Comparison of ENCODE assay signal across 9 cellular contexts in the genomic region with DNA sequence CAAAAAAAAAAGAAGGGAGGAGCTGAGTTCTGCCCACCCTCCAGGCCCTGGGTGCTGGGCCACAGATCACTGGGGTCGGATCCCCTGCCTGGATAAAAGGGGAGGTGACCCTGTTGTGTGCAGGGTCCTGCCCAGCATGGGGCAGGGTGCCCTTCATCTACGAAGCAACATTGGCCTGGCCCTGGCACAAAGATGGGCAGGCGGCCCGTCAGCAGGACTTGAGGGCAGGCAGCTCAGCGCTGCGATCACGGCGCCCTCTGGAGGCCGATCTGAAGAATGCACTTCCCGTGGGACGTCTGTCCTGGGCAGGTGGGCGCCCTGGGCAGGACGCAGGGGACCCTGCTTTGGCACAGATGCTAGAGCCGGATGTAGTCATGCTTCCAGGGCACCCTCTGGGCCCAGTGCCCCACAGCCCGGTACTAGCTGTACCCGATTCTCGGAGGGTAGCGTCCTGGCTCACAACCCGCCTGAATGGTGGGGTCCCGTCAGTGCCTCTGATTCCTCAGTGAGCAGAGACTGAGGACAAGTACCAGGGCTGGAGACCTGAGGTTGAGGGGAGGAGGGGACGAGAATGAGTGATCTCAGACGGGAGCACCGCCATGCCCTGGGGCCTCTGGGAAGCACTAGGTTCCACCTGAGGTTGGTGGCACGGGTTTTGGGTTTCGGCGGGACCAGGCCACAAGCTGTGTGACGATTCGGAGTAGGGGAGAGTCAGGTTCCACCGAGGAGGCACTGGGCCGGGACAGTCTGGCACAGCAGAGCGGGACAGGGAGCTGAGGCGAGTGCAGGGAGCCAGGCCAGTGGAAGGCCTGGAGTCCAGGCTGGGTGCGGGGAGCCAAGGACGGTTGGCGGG. TPM values are rescaled to one million over a fixed set of nuclear protein-coding genes. Genes with fewer than 3 reads are reported as not detected.
A peak's percentile ranks its signal among the peaks of the same experiment; 100 is the strongest.
DNase-seq lines count a peak whose midpoint lies in the region; ATAC-seq and TF ChIP-seq lines count a peak whose summit lies in the region.
"Had no signal": no experiment of that assay in that cellular context is flagged by ENCODE, and none has a peak within 500 bp of the region (broad histone marks: within the 10 kb centered on the region; RNA-seq: fewer than 3 reads in every experiment).

No MANE protein-coding gene starts in this region.

- peak; percentile 98 for TF ChIP-seq CTCF in CD4-positive, alpha-beta T cell (IDR thresholded peaks at IDR 0.05)
- TF ChIP-seq CTCF in dorsolateral prefrontal cortex (IDR thresholded peaks at IDR 0.05 in 54 of 56, conservative IDR thresholded peaks at IDR 0.05 in 2 of 56; ENCODE audit: low read depth in 1 of 56, partially characterized antibody in 56 of 56) (peak; percentile 84 to 100 (median 97)), lung (IDR thresholded peaks at IDR 0.05; ENCODE audit: control extremely low read depth, extremely low read depth) (peak; percentile 73)

- peak; percentile 57 to 79 (median 64) for DNase-seq in CD4-positive, alpha-beta T cell
- peak; percentile 61 for DNase-seq in NCI-H2171 treated with DMSO at 0.1 percent for 48 hours (lab: John Stamatoyannopoulos, UW)
- DNase-seq in activated CD4-positive, alpha-beta T cell treated with anti-CD3 and anti-CD28 coated beads, Interleukin-2, amount 50 U/mL, for 1 hour: peak; percentile 71
- peak; percentile 54 to 84 (median 70) for DNase-seq in dorsolateral prefrontal cortex
- DNase-seq in lung (ENCODE audit: low spot score): peak; percentile 61
- DNase-seq in stimulated activated CD8-positive, alpha-beta memory T cell treated with anti-CD3 and anti-CD28 coated beads, Interleukin-4, amount 100 ng/mL, for 48 hours: peak; percentile 82
- DNase-seq in HPDE6-E6E7 (ENCODE audit: extremely low spot score): no peak

- H3K4me3 ChIP-seq in dorsolateral prefrontal cortex: peak overlapping the region in 30 of 59 donors; percentile 3 to 50 (median 28)
- H3K4me3 ChIP-seq in lung: no peak overlapping the region

- CTCF ChIA-PET in CD4-positive, alpha-beta T cell (lab: Charles Lee): interaction anchor here (0.6 to 1.9 kb wide), 15 partner anchors 8 to 407 kb away, joined by 3 to 54 read pairs (median 4); a partner anchor contains a TSS

- H3K27me3 ChIP-seq in CD4-positive, alpha-beta T cell (ENCODE audit: control insufficient read depth, insufficient read depth, low read length): no peaks in the 10 kb centered on the region
- H3K27me3 ChIP-seq in dorsolateral prefrontal cortex (no peaks in the 10 kb centered on the region), lung (ENCODE audit: control insufficient read depth, insufficient read depth) (no peaks in the 10 kb centered on the region)

- intact Hi-C loops in CD4-positive, alpha-beta T cell (cut with DNase I, micrococcal nuclease): loop anchor here (1.0 to 2.0 kb wide), 7 partner anchors 16 to 195 kb away; no protein-coding TSS in a partner anchor
- intact Hi-C loops in dorsolateral prefrontal cortex (cut with DNase I): loop anchor here in 1 of 2 donors (5.0 kb wide), 2 partner anchors 42 to 147 kb away; no protein-coding TSS in a partner anchor

- no peaks in the 10 kb centered on the region for H3K27me3 Mint-ChIP-seq in CD4-positive, alpha-beta T cell

- no peak overlapping the region for H3K4me3 Mint-ChIP-seq in CD4-positive, alpha-beta T cell

- no peaks in the 10 kb centered on the region for H3K9me3 Mint-ChIP-seq in CD4-positive, alpha-beta T cell

- H3K4me1 Mint-ChIP-seq in CD4-positive, alpha-beta T cell (ENCODE audit: low read depth): peaks cover 29% of the 10 kb centered on the region

- WGBS in lung, 2 donors: 37 to 38% methylated on average over 35 of the region's 35 CpGs

- peaks cover 0 to 34% of the 10 kb centered on the region in 2 donors for H3K36me3 ChIP-seq in lung (ENCODE audit: control insufficient read depth in 2 of 2, insufficient read depth in 2 of 2, low read length in 2 of 2)

- H3K27ac ChIP-seq in CD4-positive, alpha-beta T cell (ENCODE audit: low read depth, low read length): no peak overlapping the region
- H3K27ac ChIP-seq in dorsolateral prefrontal cortex: peak overlapping the region in 4 of 59 donors; percentile 6 to 47 (median 19)
- no peak overlapping the region for H3K27ac ChIP-seq in lung (ENCODE audit: low read depth in 1 of 2, low read length in 1 of 2)

- peak overlapping the region; percentile 79 for H3K27ac Mint-ChIP-seq in CD4-positive, alpha-beta T cell

- H3K36me3 Mint-ChIP-seq in CD4-positive, alpha-beta T cell (ENCODE audit: low read depth): peaks cover 21% of the 10 kb centered on the region

- POLR2A ChIA-PET in CD4-positive, alpha-beta T cell (lab: Charles Lee): interaction anchor here (0.6 to 6.7 kb wide), 11 partner anchors 10 to 1460 kb away, joined by 3 to 145 read pairs (median 4); a partner anchor contains a TSS

- H3K9me3 ChIP-seq in CD4-positive, alpha-beta T cell (ENCODE audit: control insufficient read depth, low read length): no peaks in the 10 kb centered on the region
- no peaks in the 10 kb centered on the region for H3K9me3 ChIP-seq in lung (ENCODE audit: control insufficient read depth in 2 of 2, insufficient read depth in 1 of 2, low read length in 1 of 2)

- no peaks in the 10 kb centered on the region for H3K4me1 ChIP-seq in lung (ENCODE audit: control insufficient read depth in 2 of 2, insufficient read depth in 2 of 2, low read length in 2 of 2)

- ATAC-seq in CD4-positive, alpha-beta T cell (ENCODE audit: poor library complexity): peak; percentile 56
- ATAC-seq in GM19463 (IDR thresholded peaks at IDR 0.05; ENCODE audit: unreplicated experiment) (peak; percentile 55), lung (ENCODE audit: insufficient read depth, low FRiP score) (peak; percentile 83)

RNA-seq across cellular contexts. Expression of a gene that starts 18.0 kb away (rescaled TPM):
- total RNA-seq in CD4-positive, alpha-beta T cell: 100 to 1,000 TPM; 326 to 342 TPM
- 10 to 100 TPM in 119 of 120 experiments, 1 to 10 TPM in 1; 9.3 to 61.4 (median 19.7) TPM for total RNA-seq in dorsolateral prefrontal cortex
- total RNA-seq in lung: 10 to 100 TPM; 12.5 to 33.5 TPM
- 10 to 100 TPM; 23.2 to 61.9 TPM for polyA plus RNA-seq in lung

RNA-seq across cellular contexts. Expression of a gene that starts 49.4 kb away (rescaled TPM):
- not detected for total RNA-seq in CD4-positive, alpha-beta T cell
- total RNA-seq in dorsolateral prefrontal cortex: 1 to 10 TPM in 43 of 120 experiments, under 1 TPM in 72, not detected in 5; 0.26 to 2.6 (median 0.84) TPM
- total RNA-seq in lung: 1 to 10 TPM in 1 of 2 donors, under 1 TPM in 1; 0.31 to 1.1 TPM
- 1 to 10 TPM in 1 of 2 donors, under 1 TPM in 1; 0.24 to 2.1 TPM for polyA plus RNA-seq in lung
- total RNA-seq: urinary bladder had no signal

Comparison
In these comparisons a context has a peak if more than half of its experiments do, and no peak if none do; other contexts are left out.
1. RNA of a gene that starts 18.0 kb away (total RNA-seq): 326 to 342 TPM in CD4-positive, alpha-beta T cell; 12.5 to 33.5 TPM in lung and 9.3 to 61.4 TPM in dorsolateral prefrontal cortex; every median in the first group is over 4 times any median in the second.
2. Peak in every context shown above with its lines, with median percentiles within 50 percentile points of each other: ATAC-seq and CTCF ChIP-seq.